21 cellular contexts compared by ENCODE assay signal in the genomic region with DNA sequence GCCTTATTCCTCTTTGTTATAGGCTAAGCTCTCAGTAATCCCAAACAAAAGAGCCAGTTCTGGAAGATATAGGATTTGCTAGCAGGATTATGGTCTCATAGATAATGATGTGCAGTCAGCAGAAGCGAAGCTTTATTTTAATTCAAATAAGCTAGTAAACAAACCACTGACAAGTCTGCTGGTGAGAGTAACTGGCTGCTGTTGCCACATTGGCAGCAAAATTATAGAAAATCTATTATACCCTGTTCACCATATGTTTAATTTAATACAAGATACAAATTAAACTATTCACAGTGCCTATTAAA. TPM values are rescaled to one million over a fixed set of nuclear protein-coding genes. Genes with fewer than 3 reads are reported as not detected.
"Had no signal": no experiment of that assay in that cellular context is flagged by ENCODE, and none has a peak within 500 bp of the region (broad histone marks: within the 10 kb centered on the region; RNA-seq: fewer than 3 reads in every experiment).

No MANE protein-coding gene starts in this region.

- H3K4me3 Mint-ChIP-seq: naive thymus-derived CD8-positive, alpha-beta T cell; neural crest cell had no signal

- H3K9me3 Mint-ChIP-seq: neural crest cell had no signal

- H3K27ac ChIP-seq: colonic mucosa, heart right ventricle, ovary, testis, upper lobe of right lung, vagina had no signal

- DNase-seq: colonic mucosa; effector CD8-positive, alpha-beta T cell; foreskin melanocyte; heart right ventricle; hypothalamus; kidney glomerular epithelial cell; mammary epithelial cell; mucosa of descending colon; naive thymus-derived CD8-positive, alpha-beta T cell; ovary; right cardiac atrium; small intestine; stimulated activated CD4-positive, alpha-beta T cell treated with anti-CD3 and anti-CD28 coated beads, Interleukin-12 subunit alpha, Interleukin-12 subunit beta, amount 100 ng/mL, for 4 hours; stimulated activated naive CD4-positive, alpha-beta T cell treated with Interleukin-2 at 50 U/mL for 16 hours; testis; upper lobe of right lung had no signal

- H3K27ac Mint-ChIP-seq: naive thymus-derived CD8-positive, alpha-beta T cell had no signal

- ATAC-seq: heart right ventricle; left lobe of liver; mucosa of descending colon; naive thymus-derived CD8-positive, alpha-beta T cell; right cardiac atrium; upper lobe of right lung had no signal

RNA-seq across cellular contexts. Expression of gene SOX2, which starts 18.9 kb away (rescaled TPM):
- total RNA-seq: dermis microvascular lymphatic vessel endothelial cell; glomerular endothelial cell; mammary epithelial cell; naive thymus-derived CD8-positive, alpha-beta T cell had no signal
